ENCODE assay signal across 14 cellular contexts in the genomic region with DNA sequence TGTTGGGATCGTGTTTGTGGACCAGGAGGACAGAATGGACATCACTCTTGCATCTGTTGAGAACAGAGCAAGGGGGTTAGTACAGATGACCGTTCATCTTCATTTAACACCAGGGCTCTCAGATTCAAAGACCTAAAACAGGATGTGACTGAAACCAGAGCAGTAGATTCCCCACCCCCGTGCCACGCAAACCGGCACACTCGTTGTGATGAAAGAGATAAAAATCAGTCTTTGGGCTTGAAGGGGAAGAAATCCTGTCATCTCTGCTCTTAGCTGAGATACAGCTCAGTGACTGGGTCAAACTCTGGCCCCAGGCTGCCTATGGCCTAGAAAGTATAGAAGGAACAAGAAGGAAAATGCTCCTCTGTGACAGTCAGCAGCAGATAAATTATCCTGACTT.
DNase-seq lines count a peak whose midpoint lies in the region; ATAC-seq and TF ChIP-seq lines count a peak whose summit lies in the region.
"Had no signal": no experiment of that assay in that cellular context is flagged by ENCODE, and none has a peak within 500 bp of the region (broad histone marks: within the 10 kb centered on the region; RNA-seq: fewer than 3 reads in every experiment).

No MANE protein-coding gene starts in this region.

- no peak for TF ChIP-seq CTCF in DND-41 (IDR thresholded peaks at IDR 0.05; ENCODE audit: borderline replicate concordance, extremely low read depth, low read length, poor library complexity, severe bottlenecking)

- H3K4me1 Mint-ChIP-seq in activated T-helper 17 cell treated with anti-CD3 and anti-CD28 coated beads, Interleukin-2, amount 50 U/mL, for 72 hours: peaks cover 44% of the 10 kb centered on the region

- no peak overlapping the region for H3K4me3 ChIP-seq in DND-41 (ENCODE audit: low read depth in 1 of 2, low read length in 2 of 2)

- H2AFZ ChIP-seq in DND-41 (ENCODE audit: low read depth, low read length): no peak overlapping the region

- H4K20me1 ChIP-seq in DND-41 (ENCODE audit: insufficient read depth, low read length): no peaks in the 10 kb centered on the region

- H3K9me3 Mint-ChIP-seq in activated T-helper 17 cell treated with anti-CD3 and anti-CD28 coated beads, Interleukin-2, amount 50 U/mL, for 72 hours: no peaks in the 10 kb centered on the region

- peak; percentile 59 for DNase-seq in DND-41
- DNase-seq in T-helper 22 cell (ENCODE audit: low read depth): peak; percentile 63
- DNase-seq in stimulated activated CD4-positive, alpha-beta T cell treated with anti-CD3 and anti-CD28 coated beads, Interleukin-1b, Interleukin-23, amount 100 ng/mL, for 24 hours (ENCODE audit: low read depth in 4 of 4, low spot score in 1 of 4): peak in 3 of 4 experiments; percentile 30 to 67 (median 58)
- DNase-seq in Right ventricle myocardium inferior (ENCODE audit: missing footprints): no peak
- DNase-seq in epidermal melanocyte (ENCODE audit: insufficient read length, low spot score): no peak
- no peak for DNase-seq in OCI-M2 (lab: John Stamatoyannopoulos, UW; ENCODE audit: unreplicated experiment)
- DNase-seq: AML-193, amniotic stem cell, GOT3, left cardiac atrium, NCI-H69 had no signal

- H3K27ac Mint-ChIP-seq in activated T-helper 17 cell treated with anti-CD3 and anti-CD28 coated beads, Interleukin-2, amount 50 U/mL, for 72 hours: peak overlapping the region; percentile 95

- H3K4me1 ChIP-seq in DND-41 (ENCODE audit: insufficient read depth, low read length): peaks cover 27% of the 10 kb centered on the region

- H3K36me3 ChIP-seq in DND-41 (ENCODE audit: insufficient read depth, low read length): peaks cover 3% of the 10 kb centered on the region; the same call in 1 of the 2 replicates

- no peaks in the 10 kb centered on the region for H3K9me3 ChIP-seq in DND-41 (ENCODE audit: insufficient read depth, low read length, severe bottlenecking)

- H3K27me3 ChIP-seq in DND-41 (ENCODE audit: insufficient read depth, low read length, poor library complexity): no peaks in the 10 kb centered on the region

- H3K4me3 Mint-ChIP-seq in activated T-helper 17 cell treated with anti-CD3 and anti-CD28 coated beads, Interleukin-2, amount 50 U/mL, for 72 hours: peak overlapping the region; percentile 84

- no peaks in the 10 kb centered on the region for H3K79me2 ChIP-seq in DND-41 (ENCODE audit: insufficient read depth, low read length)

- intact Hi-C loops in Right ventricle myocardium inferior (cut with DNase I): no loop called here

- ATAC-seq in DND-41 (ENCODE audit: insufficient read depth, low read depth): peak; percentile 67
- ATAC-seq in activated T-helper 17 cell treated with anti-CD3 and anti-CD28 coated beads, Interleukin-2, amount 50 U/mL, for 72 hours (replicated peaks): peak; percentile 70
- no peak for ATAC-seq in Right ventricle myocardium inferior
- ATAC-seq in GM21825 (IDR thresholded peaks at IDR 0.05; ENCODE audit: unreplicated experiment): no peak
- ATAC-seq: esophagus mucosa, left cardiac atrium had no signal

- no peak overlapping the region for H3K4me2 ChIP-seq in DND-41 (ENCODE audit: insufficient read depth, low read length)

- peak overlapping the region; percentile 57 for H3K27ac ChIP-seq in DND-41 (ENCODE audit: low read length)

- H3K27me3 Mint-ChIP-seq in activated T-helper 17 cell treated with anti-CD3 and anti-CD28 coated beads, Interleukin-2, amount 50 U/mL, for 72 hours: no peaks in the 10 kb centered on the region

- H3K9ac ChIP-seq in DND-41 (ENCODE audit: low read depth, low read length): no peak overlapping the region

- peaks cover 83% of the 10 kb centered on the region for H3K36me3 Mint-ChIP-seq in activated T-helper 17 cell treated with anti-CD3 and anti-CD28 coated beads, Interleukin-2, amount 50 U/mL, for 72 hours (ENCODE audit: low read depth)

Comparison
In these comparisons a context has a peak if more than half of its experiments do, and no peak if none do; other contexts are left out.
1. ATAC-seq: peak in DND-41 (single experiment) and activated T-helper 17 cell treated with anti-CD3 and anti-CD28 coated beads, Interleukin-2, amount 50 U/mL, for 72 hours (single experiment); none in Right ventricle myocardium inferior (single experiment) and GM21825 (single experiment).
2. DNase-seq: peak in DND-41 (single experiment), T-helper 22 cell (single experiment) and stimulated activated CD4-positive, alpha-beta T cell treated with anti-CD3 and anti-CD28 coated beads, Interleukin-1b, Interleukin-23, amount 100 ng/mL, for 24 hours (3 of 4); none in Right ventricle myocardium inferior (single experiment), epidermal melanocyte (single experiment) and OCI-M2 (single experiment).